ENCODE assay signal across 9 cellular contexts in genomic region chr13:114130708-114131580, GRCh38. TPM values are rescaled to one million over a fixed set of nuclear protein-coding genes. Genes with fewer than 3 reads are reported as not detected.
A peak's percentile ranks its signal among the peaks of the same experiment; 100 is the strongest.
DNase-seq lines count a peak whose midpoint lies in the region; ATAC-seq and TF ChIP-seq lines count a peak whose summit lies in the region.
"Had no signal": no experiment of that assay in that cellular context is flagged by ENCODE, and none has a peak within 500 bp of the region (broad histone marks: within the 10 kb centered on the region; RNA-seq: fewer than 3 reads in every experiment).

No MANE protein-coding gene starts in this region.

- H3K4me3 Mint-ChIP-seq in T-helper 17 cell, result peak overlapping the region; percentile 97

- TF ChIP-seq CTCF in GM12864 (IDR thresholded peaks at IDR 0.05; ENCODE audit: low read depth, low read length, missing control alignments), result no peak
- no peak for TF ChIP-seq CTCF in KMS-11 (conservative IDR thresholded peaks at IDR 0.05; ENCODE audit: low read depth, low read length)
- TF ChIP-seq CTCF in breast epithelium (IDR thresholded peaks at IDR 0.05), result no peak

- H3K4me1 ChIP-seq in KMS-11 (ENCODE audit: low read depth, poor library complexity, severe bottlenecking) (no peaks in the 10 kb centered on the region), breast epithelium (peaks cover 6 to 8% of the 10 kb centered on the region in 2 donors)

- peaks cover 10% of the 10 kb centered on the region for H3K27me3 ChIP-seq in KMS-11 (ENCODE audit: insufficient read depth, low read depth)
- no peaks in the 10 kb centered on the region for H3K27me3 ChIP-seq in breast epithelium

- H4K20me1 ChIP-seq in KMS-11 (ENCODE audit: insufficient read depth), result no peaks in the 10 kb centered on the region

- H3K79me2 ChIP-seq in KMS-11 (ENCODE audit: insufficient read depth, low read depth), result no peaks in the 10 kb centered on the region

- intact Hi-C loops in breast epithelium (cut with DNase I; ENCODE audit: low total_unique reads), result no loop called here

- H3K9ac ChIP-seq in KMS-11, result no peak overlapping the region

- H3K36me3 Mint-ChIP-seq in T-helper 17 cell (ENCODE audit: low read depth), result peaks cover 23% of the 10 kb centered on the region

- no peak overlapping the region for H2AFZ ChIP-seq in KMS-11 (ENCODE audit: low read depth)

- H3K27me3 Mint-ChIP-seq in T-helper 17 cell, result no peaks in the 10 kb centered on the region

- TF ChIP-seq POLR2A in breast epithelium (IDR thresholded peaks at IDR 0.05), result no peak

- H3K9me3 ChIP-seq in T-helper 17 cell (ENCODE audit: control insufficient read depth, low read length, poor library complexity, severe bottlenecking) (no peaks in the 10 kb centered on the region), breast epithelium (no peaks in the 10 kb centered on the region), iPS-18c (ENCODE audit: control insufficient read depth, insufficient read depth, low read length) (peaks cover 2% of the 10 kb centered on the region)

- H3K36me3 ChIP-seq in KMS-11 (ENCODE audit: insufficient read depth) (no peaks in the 10 kb centered on the region), breast epithelium (no peaks in the 10 kb centered on the region)

- DNase-seq in GM12864 (ENCODE audit: low read depth), result no peak
- DNase-seq in T-helper 17 cell, result peak; percentile 23 to 55 (median 47)
- no peak for DNase-seq in breast epithelium (ENCODE audit: low spot score in 2 of 2)
- peak; percentile 66 for DNase-seq in skeletal muscle cell (ENCODE audit: low read depth)

- no peak overlapping the region for H3K27ac ChIP-seq in KMS-11
- peak overlapping the region; percentile 67 to 80 for H3K27ac ChIP-seq in breast epithelium

- ATAC-seq in T-helper 17 cell (peak; percentile 55), HG03571 (IDR thresholded peaks at IDR 0.05; ENCODE audit: unreplicated experiment) (no peak), HG03442 (IDR thresholded peaks at IDR 0.05; ENCODE audit: unreplicated experiment) (no peak)

- H3K27ac Mint-ChIP-seq in T-helper 17 cell, result peak overlapping the region; percentile 99

- H3K4me3 ChIP-seq in GM12864 (ENCODE audit: low read depth, low read length) (peak overlapping the region; percentile 82), KMS-11 (IDR thresholded peaks at IDR 0.05; ENCODE audit: insufficient read depth, low read depth, low read length) (no peak overlapping the region), breast epithelium (peak overlapping the region; percentile 70 to 96 (median 74)), iPS-18c (ENCODE audit: insufficient read depth, low read depth, low read length) (peak overlapping the region; percentile 70), skeletal muscle cell (ENCODE audit: low read depth, low read length) (peak overlapping the region; percentile 96)

- H3K4me1 Mint-ChIP-seq in T-helper 17 cell, result peaks cover 61% of the 10 kb centered on the region

- peak overlapping the region; percentile 80; the same call in 1 of the 2 replicates for H3K4me2 ChIP-seq in KMS-11

RNA-seq across cellular contexts. Expression of gene RASA3, which starts 1.5 kb away (rescaled TPM):
- total RNA-seq in T-helper 17 cell (100 to 1,000 TPM; 204 to 215 TPM), breast epithelium (10 to 100 TPM; 14.2 to 54.9 (median 31.5) TPM)

RNA-seq across cellular contexts. Expression of gene CFAP97D2, which starts 48.1 kb away (rescaled TPM):
- total RNA-seq in T-helper 17 cell, result not detected
- total RNA-seq in breast epithelium, result not detected
- total RNA-seq: glomerular endothelial cell had no signal

Comparison
In these comparisons a context has a peak if more than half of its experiments do, and no peak if none do; other contexts are left out.
1. DNase-seq: peak in T-helper 17 cell (3 of 3) and skeletal muscle cell (single experiment); none in GM12864 (single experiment) and breast epithelium (0 of 2).